23 cellular contexts compared by ENCODE assay signal in genomic region chr16:67068212-67068753, GRCh38. TPM values are rescaled to one million over a fixed set of nuclear protein-coding genes. Genes with fewer than 3 reads are reported as not detected.
DNase-seq lines count a peak whose midpoint lies in the region; ATAC-seq and TF ChIP-seq lines count a peak whose summit lies in the region.
"Had no signal": no experiment of that assay in that cellular context is flagged by ENCODE, and none has a peak within 500 bp of the region (broad histone marks: within the 10 kb centered on the region; RNA-seq: fewer than 3 reads in every experiment).

No MANE protein-coding gene starts in this region.

- CTCF ChIA-PET in MCF 10A (lab: Yijun Ruan, JAX): interaction anchor here (0.5 to 1.8 kb wide), 6 partner anchors 10 to 416 kb away, joined by 3 to 7 read pairs (median 4); no protein-coding TSS in a partner anchor
- CTCF ChIA-PET in mammary epithelial cell (lab: Charles Lee; ENCODE audit: low non-redundant PET): no interaction called here

- H3K4me3 Mint-ChIP-seq in MCF 10A (ENCODE audit: unreplicated experiment): no peak overlapping the region
- H3K4me3 Mint-ChIP-seq: activated naive CD4-positive, alpha-beta T cell treated with anti-CD3 and anti-CD28 coated beads for 36 hours; endodermal cell had no signal

- no peak overlapping the region for H3K9ac ChIP-seq in mammary epithelial cell (ENCODE audit: insufficient read depth, low read length)

- no peaks in the 10 kb centered on the region for H4K20me1 ChIP-seq in mammary epithelial cell (ENCODE audit: insufficient read depth, low read length)

- peaks cover 20% of the 10 kb centered on the region for H3K36me3 ChIP-seq in mammary epithelial cell (ENCODE audit: insufficient read depth, low read length)

- no peak overlapping the region for H3K4me2 ChIP-seq in mammary epithelial cell (ENCODE audit: insufficient read depth, low read depth, low read length)

- no peak for ATAC-seq in left cardiac atrium
- ATAC-seq: lower lobe of right lung had no signal

- intact Hi-C loops in MCF 10A (cut with micrococcal nuclease): no loop called here
- intact Hi-C loops in mammary epithelial cell (cut with micrococcal nuclease): no loop called here
- intact Hi-C loops in left cardiac atrium (cut with DNase I): no loop called here

- BruUV-seq in MCF 10A (replicated peaks; lab: Mats Ljungman, UMichigan): no TSS peak
- no TSS peak for BruUV-seq in mammary epithelial cell (replicated peaks; lab: Mats Ljungman, UMichigan)

- no peaks in the 10 kb centered on the region for H3K4me1 ChIP-seq in mammary epithelial cell (ENCODE audit: insufficient read depth, low read length)
- H3K4me1 ChIP-seq: HAP-1, lower lobe of right lung, prostate gland, SJCRH30, upper lobe of left lung had no signal

- peaks cover 51% of the 10 kb centered on the region for H3K36me3 Mint-ChIP-seq in MCF 10A (ENCODE audit: insufficient read depth, unreplicated experiment)

- H3K27me3 ChIP-seq in mammary epithelial cell (ENCODE audit: insufficient read depth, low read length): no peaks in the 10 kb centered on the region
- H3K27me3 ChIP-seq: cardiac muscle cell, SJCRH30, upper lobe of left lung had no signal

- DNase-seq in MCF 10A (ENCODE audit: unreplicated experiment) (peak; percentile 27), mammary epithelial cell (no peak), RPMI7951 (ENCODE audit: low read depth) (peak; percentile 9), fibroblast of mammary gland (ENCODE audit: low read depth) (peak; percentile 60), midbrain (lab: John Stamatoyannopoulos, UW) (no peak), left cardiac atrium (no peak), caudate nucleus (lab: John Stamatoyannopoulos, UW) (no peak), T-helper 2 cell (no peak)
- DNase-seq: activated CD4-positive, alpha-beta T cell treated with anti-CD3 and anti-CD28 coated beads for 4 hours; activated naive CD4-positive, alpha-beta T cell treated with anti-CD3 and anti-CD28 coated beads for 36 hours; activated T-cell treated with anti-CD3 and anti-CD28 coated beads, Interleukin-2, amount 50 U/mL, for 48 hours; amygdala; endodermal cell; lower lobe of right lung; NCI-H1436 treated with DMSO at 0.1 percent for 48 hours; NCI-H510A; NK-92 treated with Interleukin-12 subunit alpha and Interleukin-12 subunit beta, amount 100 ng/mL, for 24 hours; SJCRH30; stimulated activated CD8-positive, alpha-beta memory T cell treated with anti-CD3 and anti-CD28 coated beads, Interleukin-4, amount 100 ng/mL, for 48 hours; upper lobe of left lung had no signal

- in situ Hi-C loops in mammary epithelial cell (cut with MboI; ENCODE audit: low sequenced_read_pairs in 2 of 2): no loop called here

- WGBS in mammary epithelial cell (ENCODE audit: low coverage, missing lambda C conversion rate): 91% methylated on average over 2 of the region's 2 CpGs

- dilution Hi-C loops in mammary epithelial cell (cut with HindIII; ENCODE audit: low sequenced_read_pairs): no loop called here

- no peak for TF ChIP-seq CTCF in MCF 10A (IDR thresholded peaks at IDR 0.05; ENCODE audit: unreplicated experiment)
- no peak for TF ChIP-seq CTCF in mammary epithelial cell (conservative IDR thresholded peaks at IDR 0.05 in 1 of 2, IDR thresholded peaks at IDR 0.05 in 1 of 2; ENCODE audit: extremely low read depth in 1 of 2, insufficient read depth in 1 of 2, low read depth in 1 of 2, low read length in 2 of 2)
- TF ChIP-seq CTCF in fibroblast of mammary gland (conservative IDR thresholded peaks at IDR 0.05; ENCODE audit: control insufficient read depth, insufficient read depth, low read depth, low read length): no peak

- H3K4me3 ChIP-seq in mammary epithelial cell (replicated peaks in 1 of 3; ENCODE audit: insufficient read depth in 1 of 3, low read depth in 2 of 3, low read length in 3 of 3) (no peak overlapping the region), fibroblast of mammary gland (ENCODE audit: control insufficient read depth, low read depth, low read length) (no peak overlapping the region)
- H3K4me3 ChIP-seq: cardiac muscle cell, HAP-1, lower lobe of right lung, prostate gland, SJCRH30, upper lobe of left lung had no signal

- no peaks in the 10 kb centered on the region for H3K9me3 ChIP-seq in mammary epithelial cell (replicated peaks; ENCODE audit: insufficient read depth, low read length)
- H3K9me3 ChIP-seq: HAP-1, lower lobe of right lung, prostate gland, SJCRH30, upper lobe of left lung had no signal

- H3K27ac ChIP-seq in mammary epithelial cell (ENCODE audit: insufficient read depth, low read depth, low read length) (no peak overlapping the region), caudate nucleus (ENCODE audit: low read depth, low read length) (no peak overlapping the region)
- H3K27ac ChIP-seq: cardiac muscle cell, lower lobe of right lung, prostate gland, SJCRH30, upper lobe of left lung had no signal

- peaks cover 49% of the 10 kb centered on the region for H3K79me2 ChIP-seq in mammary epithelial cell (ENCODE audit: insufficient read depth, low read length)

- no peaks in the 10 kb centered on the region for H3K4me1 Mint-ChIP-seq in MCF 10A (ENCODE audit: insufficient read depth, unreplicated experiment)
- H3K4me1 Mint-ChIP-seq: endodermal cell had no signal

- no peaks in the 10 kb centered on the region for H3K9me3 Mint-ChIP-seq in MCF 10A (ENCODE audit: unreplicated experiment)
- H3K9me3 Mint-ChIP-seq: activated naive CD4-positive, alpha-beta T cell treated with anti-CD3 and anti-CD28 coated beads for 36 hours; endodermal cell had no signal

- H3K27me3 Mint-ChIP-seq in MCF 10A (ENCODE audit: insufficient read depth, unreplicated experiment): no peaks in the 10 kb centered on the region

- H3K27ac Mint-ChIP-seq in MCF 10A (ENCODE audit: low read depth, unreplicated experiment): no peak overlapping the region
- H3K27ac Mint-ChIP-seq: activated naive CD4-positive, alpha-beta T cell treated with anti-CD3 and anti-CD28 coated beads for 36 hours; endodermal cell had no signal

- POLR2A ChIA-PET in MCF 10A (lab: Yijun Ruan, JAX): interaction anchor here (1.5 kb wide), 1 partner anchor 38 kb away, joined by 5 read pairs; no protein-coding TSS in a partner anchor

- no peak overlapping the region for H2AFZ ChIP-seq in mammary epithelial cell (ENCODE audit: low read depth, low read length)

RNA-seq across cellular contexts. Expression of gene CBFB, which starts 39.3 kb away (rescaled TPM):
- total RNA-seq in MCF 10A (2022) (87.1 and 105 TPM in 2 replicates), mammary epithelial cell (10 to 100 TPM; 80.4 to 81.3 TPM), left cardiac atrium (10 to 100 TPM; 29.2 to 34.6 TPM)
- 36.9 TPM for polyA plus RNA-seq in mammary epithelial cell
- 17.5 TPM for polyA minus RNA-seq in mammary epithelial cell
- total RNA-seq in RPMI7951 (2014; rRNA removed; shearing (Covaris generic)): 98.3 and 105 TPM in 2 replicates

RNA-seq across cellular contexts. Expression of gene PHAF1, which starts 41.5 kb away (rescaled TPM):
- total RNA-seq in MCF 10A (2022) (13.8 and 14.5 TPM in 2 replicates), mammary epithelial cell (10 to 100 TPM; 12.5 to 13.5 TPM), left cardiac atrium (10 to 100 TPM; 11.0 to 11.8 TPM)
- polyA plus RNA-seq in mammary epithelial cell: 16.6 TPM
- 12.7 TPM for polyA minus RNA-seq in mammary epithelial cell
- 13.7 and 18.0 TPM in 2 replicates for total RNA-seq in RPMI7951 (2014; rRNA removed; shearing (Covaris generic))

Comparison
In these comparisons a context has a peak if more than half of its experiments do, and no peak if none do; other contexts are left out.
1. DNase-seq: peak in MCF 10A (single experiment), RPMI7951 (single experiment) and fibroblast of mammary gland (single experiment); none in mammary epithelial cell (single experiment), midbrain (single experiment), left cardiac atrium (single experiment), caudate nucleus (0 of 61) and T-helper 2 cell (0 of 5).